In genomic region chr6:126170875-126171489, GRCh38 we compare ENCODE assay signal across 8 cellular contexts.
DNase-seq lines count a peak whose midpoint lies in the region.

No MANE protein-coding gene starts in this region.

- 18 to 27% methylated on average over 5 of the region's 5 CpGs for WGBS in GM23248 (ENCODE audit: low coverage in 1 of 2, low lambda C conversion rate in 2 of 2, missing lambda C conversion rate in 2 of 2), 2 experiments

- in situ Hi-C loops in GM23248 (cut with MboI) = no loop called here
- in situ Hi-C loops in KBM-7 (cut with MboI; ENCODE audit: low pct_unique_long_range_greater_than_20kb, low sequenced_read_pairs) = no loop called here

- H3K27ac ChIP-seq in GM23248 = no peak overlapping the region

- H4K20me1 ChIP-seq in GM23248 (ENCODE audit: insufficient read depth) = no peaks in the 10 kb centered on the region

- no peaks in the 10 kb centered on the region for H3K79me2 ChIP-seq in GM23248 (ENCODE audit: insufficient read depth)

- no peaks in the 10 kb centered on the region for H3F3A ChIP-seq in GM23248 (ENCODE audit: insufficient read depth)

- H3K27ac Mint-ChIP-seq in activated CD4-positive, alpha-beta T cell treated with anti-CD3 and anti-CD28 coated beads, Interleukin-2, amount 10 ng/mL, durations not matched to agents 7 days and 5 days = no peak overlapping the region
- H3K27ac Mint-ChIP-seq in activated T-cell treated with anti-CD3 and anti-CD28 coated beads, Interleukin-2, amount 50 U/mL, for 24 hours = no peak overlapping the region

- no peak overlapping the region for H2AFZ ChIP-seq in GM23248

- no peak overlapping the region for H3K4me2 ChIP-seq in GM23248 (ENCODE audit: unreplicated experiment)

- DNase-seq in 8988T (peak; percentile 14), GDM1 (lab: John Stamatoyannopoulos, UW) (peak; percentile 19), GM23248 (peak; percentile 59), KBM-7 (peak; percentile 67), lung microvascular endothelial cell (ENCODE audit: low read depth in 2 of 2) (peak; percentile 50 to 60), GM19240 (ENCODE audit: insufficient read length, low spot score) (no peak)
- peak; percentile 46 for DNase-seq in activated CD4-positive, alpha-beta T cell treated with anti-CD3 and anti-CD28 coated beads, Interleukin-2, amount 10 ng/mL, durations not matched to agents 7 days and 5 days
- no peak for DNase-seq in activated T-cell treated with anti-CD3 and anti-CD28 coated beads, Interleukin-2, amount 50 U/mL, for 24 hours

- no peaks in the 10 kb centered on the region for H3K9me3 ChIP-seq in GM23248 (ENCODE audit: low read depth)

- no peaks in the 10 kb centered on the region for H3K4me1 ChIP-seq in GM23248 (ENCODE audit: insufficient read depth)

- no peaks in the 10 kb centered on the region for H3K9me3 Mint-ChIP-seq in activated CD4-positive, alpha-beta T cell treated with anti-CD3 and anti-CD28 coated beads, Interleukin-2, amount 10 ng/mL, durations not matched to agents 7 days and 5 days
- no peaks in the 10 kb centered on the region for H3K9me3 Mint-ChIP-seq in activated T-cell treated with anti-CD3 and anti-CD28 coated beads, Interleukin-2, amount 50 U/mL, for 24 hours

- no peaks in the 10 kb centered on the region for H3K27me3 ChIP-seq in GM23248 (replicated peaks; ENCODE audit: insufficient read depth)

- peaks cover 6% of the 10 kb centered on the region for H3K4me1 Mint-ChIP-seq in activated CD4-positive, alpha-beta T cell treated with anti-CD3 and anti-CD28 coated beads, Interleukin-2, amount 10 ng/mL, durations not matched to agents 7 days and 5 days
- peaks cover 6% of the 10 kb centered on the region for H3K4me1 Mint-ChIP-seq in activated T-cell treated with anti-CD3 and anti-CD28 coated beads, Interleukin-2, amount 50 U/mL, for 24 hours (ENCODE audit: low read depth)

- H3K36me3 Mint-ChIP-seq in activated CD4-positive, alpha-beta T cell treated with anti-CD3 and anti-CD28 coated beads, Interleukin-2, amount 10 ng/mL, durations not matched to agents 7 days and 5 days (ENCODE audit: low read depth) = no peaks in the 10 kb centered on the region
- no peaks in the 10 kb centered on the region for H3K36me3 Mint-ChIP-seq in activated T-cell treated with anti-CD3 and anti-CD28 coated beads, Interleukin-2, amount 50 U/mL, for 24 hours (ENCODE audit: low read depth)

- POLR2A ChIA-PET in activated CD4-positive, alpha-beta T cell treated with anti-CD3 and anti-CD28 coated beads, Interleukin-2, amount 10 ng/mL, durations not matched to agents 7 days and 5 days (lab: Charles Lee) = no interaction called here

- no peak overlapping the region for H3K4me3 ChIP-seq in GM23248

- CTCF ChIA-PET in activated CD4-positive, alpha-beta T cell treated with anti-CD3 and anti-CD28 coated beads, Interleukin-2, amount 10 ng/mL, durations not matched to agents 7 days and 5 days (lab: Charles Lee) = no interaction called here

- H3K9me2 ChIP-seq in GM23248 (ENCODE audit: insufficient read depth) = no peaks in the 10 kb centered on the region

- H3K4me3 Mint-ChIP-seq in activated CD4-positive, alpha-beta T cell treated with anti-CD3 and anti-CD28 coated beads, Interleukin-2, amount 10 ng/mL, durations not matched to agents 7 days and 5 days = peak overlapping the region; percentile 51
- H3K4me3 Mint-ChIP-seq in activated T-cell treated with anti-CD3 and anti-CD28 coated beads, Interleukin-2, amount 50 U/mL, for 24 hours = no peak overlapping the region

- no peak overlapping the region for H3K9ac ChIP-seq in GM23248

- H3K36me3 ChIP-seq in GM23248 (ENCODE audit: low read depth) = no peaks in the 10 kb centered on the region

- H3K27me3 Mint-ChIP-seq in activated CD4-positive, alpha-beta T cell treated with anti-CD3 and anti-CD28 coated beads, Interleukin-2, amount 10 ng/mL, durations not matched to agents 7 days and 5 days = no peaks in the 10 kb centered on the region
- no peaks in the 10 kb centered on the region for H3K27me3 Mint-ChIP-seq in activated T-cell treated with anti-CD3 and anti-CD28 coated beads, Interleukin-2, amount 50 U/mL, for 24 hours

Comparison
In these comparisons a context has a peak if more than half of its experiments do, and no peak if none do; other contexts are left out.
1. DNase-seq: peak in 8988T (single experiment), GDM1 (single experiment), GM23248 (single experiment), KBM-7 (single experiment), activated CD4-positive, alpha-beta T cell treated with anti-CD3 and anti-CD28 coated beads, Interleukin-2, amount 10 ng/mL, durations not matched to agents 7 days and 5 days (single experiment) and lung microvascular endothelial cell (2 of 2); none in activated T-cell treated with anti-CD3 and anti-CD28 coated beads, Interleukin-2, amount 50 U/mL, for 24 hours (single experiment) and GM19240 (single experiment).